Comparison of ENCODE assay signal across 8 cellular contexts in genomic region chr20:37007898-37008649, GRCh38. TPM values are rescaled to one million over a fixed set of nuclear protein-coding genes. Genes with fewer than 3 reads are reported as not detected.
A peak's percentile ranks its signal among the peaks of the same experiment; 100 is the strongest.
DNase-seq lines count a peak whose midpoint lies in the region; ATAC-seq and TF ChIP-seq lines count a peak whose summit lies in the region.

No MANE protein-coding gene starts in this region.

- no peaks in the 10 kb centered on the region for H3K9me3 Mint-ChIP-seq in activated naive CD8-positive, alpha-beta T cell (ENCODE audit: low read depth)

- H2BK5ac ChIP-seq in IMR-90 (ENCODE audit: low read depth, low read length, poor library complexity, severe bottlenecking): no peak overlapping the region

- H3K27ac Mint-ChIP-seq in activated naive CD8-positive, alpha-beta T cell: peak overlapping the region; percentile 88

- no peak overlapping the region for H4K5ac ChIP-seq in IMR-90 (ENCODE audit: low read depth, low read length)

- H3K4me3 Mint-ChIP-seq in activated naive CD8-positive, alpha-beta T cell: no peak overlapping the region

- POLR2A ChIA-PET in IMR-90 (lab: Charles Lee; ENCODE audit: unreplicated experiment): no interaction called here

- H2AK5ac ChIP-seq in IMR-90 (ENCODE audit: low read depth, low read length): no peak overlapping the region

- no peak overlapping the region for H3K23ac ChIP-seq in IMR-90 (ENCODE audit: low read depth, low read length)

- TF ChIP-seq RAD21 in IMR-90 (IDR thresholded peaks at IDR 0.05; ENCODE audit: low read length): peak; percentile 52

- no peaks in the 10 kb centered on the region for H3K79me1 ChIP-seq in IMR-90 (ENCODE audit: low read depth in 1 of 2, low read length in 2 of 2)

- CTCF ChIA-PET in IMR-90 (lab: Yijun Ruan, JAX): interaction anchor here (0.6 to 1.4 kb wide), 7 partner anchors 20 to 263 kb away, joined by 3 to 11 read pairs (median 5); no protein-coding TSS in a partner anchor

- H3K9me3 ChIP-seq in IMR-90 (ENCODE audit: control insufficient read depth, insufficient read depth, low read length): no peaks in the 10 kb centered on the region
- H3K9me3 ChIP-seq in aorta (ENCODE audit: control insufficient read depth, low read length): no peaks in the 10 kb centered on the region

- H3K9me1 ChIP-seq in IMR-90 (ENCODE audit: insufficient read depth, low read length): no peaks in the 10 kb centered on the region

- H3K56ac ChIP-seq in IMR-90 (ENCODE audit: extremely low read depth, insufficient read depth, low read length): no peak overlapping the region

- TF ChIP-seq CTCF in IMR-90 (conservative IDR thresholded peaks at IDR 0.05; ENCODE audit: low read depth, low read length) (peak; percentile 54), coronary artery (IDR thresholded peaks at IDR 0.05) (no peak)

- H3K36me3 Mint-ChIP-seq in activated naive CD8-positive, alpha-beta T cell: peaks cover 8% of the 10 kb centered on the region

- H2AFZ ChIP-seq in IMR-90 (replicated peaks; ENCODE audit: low read length, poor library complexity): no peak overlapping the region

- H3K4me2 ChIP-seq in IMR-90 (ENCODE audit: low read depth, low read length): no peak overlapping the region

- peaks cover 22% of the 10 kb centered on the region for H3K4me1 Mint-ChIP-seq in activated naive CD8-positive, alpha-beta T cell (ENCODE audit: low read depth)

- no peak overlapping the region for H3K4ac ChIP-seq in IMR-90 (ENCODE audit: low read depth, low read length)

- no peak overlapping the region for H2AK9ac ChIP-seq in IMR-90 (replicated peaks; ENCODE audit: low read depth, low read length, poor library complexity)

- H3K36me3 ChIP-seq in IMR-90 (ENCODE audit: control insufficient read depth, insufficient read depth, low read length) (peaks cover 7% of the 10 kb centered on the region; the same call in 1 of the 2 replicates), aorta (ENCODE audit: control insufficient read depth in 1 of 2, insufficient read depth in 2 of 2, low read length in 1 of 2) (no peaks in the 10 kb centered on the region)

- no peak overlapping the region for H4K91ac ChIP-seq in IMR-90 (ENCODE audit: insufficient read depth, low read depth, low read length)

- H3K9ac ChIP-seq in IMR-90 (ENCODE audit: low read depth, low read length): no peak overlapping the region

- H4K8ac ChIP-seq in IMR-90 (ENCODE audit: low read depth in 2 of 2, low read length in 2 of 2): no peak overlapping the region

- no peak overlapping the region for H2BK120ac ChIP-seq in IMR-90 (ENCODE audit: low read depth, low read length)

- no peak for TF ChIP-seq POLR2A in IMR-90 (IDR thresholded peaks at IDR 0.05; ENCODE audit: low read depth, low read length)

- ATAC-seq in IMR-90 (ENCODE audit: low read depth) (peak; percentile 93), aorta (ENCODE audit: low FRiP score) (no peak)

- intact Hi-C loops in IMR-90 (cut with micrococcal nuclease): loop anchor here (1.0 to 5.0 kb wide), 3 partner anchors 73 to 189 kb away; partner anchors contain the start of genes MROH8 and RPN2
- intact Hi-C loops in aorta (cut with DNase I): no loop called here

- no peak overlapping the region for H2BK20ac ChIP-seq in IMR-90 (ENCODE audit: low read depth, low read length)

- dilution Hi-C loops in IMR-90 (cut with HindIII; ENCODE audit: low sequenced_read_pairs, unreplicated experiment): no loop called here

- H3K4me1 ChIP-seq in IMR-90 (ENCODE audit: control insufficient read depth, insufficient read depth, low read length) (no peaks in the 10 kb centered on the region), aorta (ENCODE audit: control insufficient read depth in 1 of 2, insufficient read depth in 2 of 2, low read length in 2 of 2) (no peaks in the 10 kb centered on the region)

- no peaks in the 10 kb centered on the region for H3K27me3 Mint-ChIP-seq in activated naive CD8-positive, alpha-beta T cell

- BruUV-seq in IMR-90 (replicated peaks; lab: Mats Ljungman, UMichigan): no TSS peak

- H3K27me3 ChIP-seq in IMR-90 (ENCODE audit: control insufficient read depth, insufficient read depth, low read length): no peaks in the 10 kb centered on the region
- no peaks in the 10 kb centered on the region for H3K27me3 ChIP-seq in aorta (ENCODE audit: control insufficient read depth in 1 of 2, insufficient read depth in 2 of 2, low read length in 1 of 2)

- DNase-seq in Caki2 (ENCODE audit: low read depth) (peak; percentile 30), IMR-90 (peak; percentile 56), left kidney (ENCODE audit: low read depth, low spot score) (peak; percentile 35), coronary artery (ENCODE audit: low spot score) (no peak), HPDE6-E6E7 (ENCODE audit: extremely low spot score) (no peak), NCI-H128 (lab: John Stamatoyannopoulos, UW; ENCODE audit: unreplicated experiment) (no peak), aorta (no peak)

- H3K27ac ChIP-seq in IMR-90 (ENCODE audit: insufficient read depth, low read length) (no peak overlapping the region), coronary artery (peak overlapping the region in 1 of 2 donors; percentile 20), aorta (ENCODE audit: low read depth in 1 of 2, low read length in 2 of 2) (no peak overlapping the region)

- H2BK15ac ChIP-seq in IMR-90 (ENCODE audit: low read depth, low read length): no peak overlapping the region

- in situ Hi-C loops in Caki2 (cut with HindIII; ENCODE audit: low pct_unique_long_range_greater_than_20kb, low sequenced_read_pairs): no loop called here
- in situ Hi-C loops in IMR-90 (cut with MboI; ENCODE audit: low sequenced_read_pairs): no loop called here

- no peak overlapping the region for H3K18ac ChIP-seq in IMR-90 (ENCODE audit: low read depth, low read length)

- H4K20me1 ChIP-seq in IMR-90 (ENCODE audit: insufficient read depth, low read length): no peaks in the 10 kb centered on the region

- H3K4me3 ChIP-seq in IMR-90 (ENCODE audit: insufficient read depth, low read depth, low read length) (no peak overlapping the region), coronary artery (no peak overlapping the region), aorta (ENCODE audit: low read length in 2 of 2) (no peak overlapping the region)

- no peak overlapping the region for H3K14ac ChIP-seq in IMR-90 (replicated peaks; ENCODE audit: low read depth, low read length)

TF ChIP-seq in IMR-90, 13 proteins besides CTCF, POLR2A, EP300 and RAD21:
- no peak for TF ChIP-seq ELK1 (IDR thresholded peaks at IDR 0.05; ENCODE audit: borderline replicate concordance, low read depth, low read length)
- no peak for TF ChIP-seq BHLHE40 (IDR thresholded peaks at IDR 0.05; ENCODE audit: low read depth, low read length)
- TF ChIP-seq NFE2L2 (IDR thresholded peaks at IDR 0.05; ENCODE audit: low read depth, low read length): no peak
- no peak for TF ChIP-seq MXI1 (IDR thresholded peaks at IDR 0.05; ENCODE audit: borderline replicate concordance, low read depth, low read length)
- no peak for TF ChIP-seq USF2 (IDR thresholded peaks at IDR 0.05; ENCODE audit: low read depth, low read length)
- no peak for TF ChIP-seq RCOR1 (IDR thresholded peaks at IDR 0.05; ENCODE audit: insufficient replicate concordance, low read length)
- TF ChIP-seq SMC3 (IDR thresholded peaks at IDR 0.05; ENCODE audit: low read depth, low read length): no peak
- TF ChIP-seq MAZ (IDR thresholded peaks at IDR 0.05; ENCODE audit: borderline replicate concordance, low read depth, low read length): no peak

RNA-seq across cellular contexts. Expression of gene SAMHD1, which starts 56.6 kb away (rescaled TPM):
- 9.8 and 15.7 TPM in 2 replicates for total RNA-seq in Caki2 (2014; rRNA removed; shearing (Covaris generic); ENCODE audit: low replicate concordance)
- total RNA-seq in IMR-90 (2012; rRNA removed) (14.9 and 19.7 TPM in 2 replicates), aorta (100 to 1,000 TPM; 127 TPM)
- polyA plus RNA-seq in IMR-90 (2012; rRNA removed) (5.5 and 6.3 TPM in 2 replicates), aorta (100 to 1,000 TPM in 1 of 2 donors, 10 to 100 TPM in 1; 85.0 to 165 TPM)
- polyA plus RNA-seq in IMR-90 (2012; cell fraction: cytosol; rRNA removed): 4.0 and 4.8 TPM in 2 replicates
- polyA plus RNA-seq in IMR-90 (2012; cell fraction: nucleus; rRNA removed; ENCODE audit: low replicate concordance): 1.9 and 4.4 TPM in 2 replicates

Comparison
In these comparisons a context has a peak if more than half of its experiments do, and no peak if none do; other contexts are left out.
1. DNase-seq: peak in Caki2 (single experiment), IMR-90 (single experiment) and left kidney (single experiment); none in coronary artery (single experiment), HPDE6-E6E7 (single experiment), NCI-H128 (single experiment) and aorta (0 of 2).